Comparison of ENCODE assay signal across 18 cellular contexts in genomic region chr13:53200075-53200474, GRCh38.
"Had no signal": no experiment of that assay in that cellular context is flagged by ENCODE, and none has a peak within 500 bp of the region (broad histone marks: within the 10 kb centered on the region; RNA-seq: fewer than 3 reads in every experiment).

No MANE protein-coding gene starts in this region.

- H3K9me3 ChIP-seq: heart right ventricle, right lobe of liver, upper lobe of left lung had no signal

- H3K27ac ChIP-seq: coronary artery, heart right ventricle, right lobe of liver, skin epidermis, upper lobe of left lung had no signal

- H3K4me3 ChIP-seq: coronary artery, heart right ventricle, lung, right lobe of liver, skin epidermis, upper lobe of left lung had no signal

- H3K4me1 ChIP-seq: heart right ventricle, right lobe of liver had no signal

- H3K36me3 ChIP-seq: heart right ventricle, right lobe of liver, upper lobe of left lung had no signal

- DNase-seq: activated B cell treated with CpG ODN at 0.5 μM for 24 hours; activated CD4-positive, alpha-beta T cell treated with anti-CD3 and anti-CD28 coated beads for 36 hours; activated CD4-positive, alpha-beta T cell treated with anti-CD3 and anti-CD28 coated beads, Interleukin-2, amount 50 U/mL, for 48 hours; activated CD8-positive, alpha-beta memory T cell treated with anti-CD3 and anti-CD28 coated beads, Interleukin-2, amount 50 U/mL, for 48 hours; activated naive CD4-positive, alpha-beta T cell treated with Interleukin-2 at 50 U/mL for 16 hours; activated naive CD8-positive, alpha-beta T cell treated with anti-CD3 and anti-CD28 coated beads for 36 hours; activated T-cell treated with anti-CD3 and anti-CD28 coated beads, Interleukin-2, amount 50 U/mL, for 48 hours; foreskin fibroblast; heart right ventricle; naive thymus-derived CD8-positive, alpha-beta T cell; stimulated activated CD4-positive, alpha-beta T cell treated with anti-CD3 and anti-CD28 coated beads, Interleukin-1b, Interleukin-23, amount 100 ng/mL, for 48 hours; T1000 had no signal

- ATAC-seq: activated CD4-positive, alpha-beta T cell treated with anti-CD3 and anti-CD28 coated beads for 36 hours; heart right ventricle; left lobe of liver; naive thymus-derived CD8-positive, alpha-beta T cell; right lobe of liver had no signal
